9 cellular contexts compared by ENCODE assay signal in genomic region chr9:95189230-95190098, GRCh38.
A peak's percentile ranks its signal among the peaks of the same experiment; 100 is the strongest.
DNase-seq lines count a peak whose midpoint lies in the region; ATAC-seq and TF ChIP-seq lines count a peak whose summit lies in the region.
"Had no signal": no experiment of that assay in that cellular context is flagged by ENCODE, and none has a peak within 500 bp of the region (broad histone marks: within the 10 kb centered on the region; RNA-seq: fewer than 3 reads in every experiment).

No MANE protein-coding gene starts in this region.

- H3K4me3 ChIP-seq in right lobe of liver = no peak overlapping the region
- peak overlapping the region in 2 of 4 donors; percentile 7 to 13 for H3K4me3 ChIP-seq in upper lobe of left lung

- TF ChIP-seq CTCF in brain (conservative IDR thresholded peaks at IDR 0.05) = no peak
- no peak for TF ChIP-seq CTCF in right lobe of liver (IDR thresholded peaks at IDR 0.05)
- no peak for TF ChIP-seq CTCF in upper lobe of left lung (IDR thresholded peaks at IDR 0.05)

- no peaks in the 10 kb centered on the region for H3K27me3 Mint-ChIP-seq in activated T-cell treated with anti-CD3 and anti-CD28 coated beads, Interleukin-2, amount 50 U/mL, for 72 hours (ENCODE audit: low read depth)
- H3K27me3 Mint-ChIP-seq in brain = no peaks in the 10 kb centered on the region

- H3K36me3 ChIP-seq in right lobe of liver (no peaks in the 10 kb centered on the region), upper lobe of left lung (no peaks in the 10 kb centered on the region)

- intact Hi-C loops in right lobe of liver (cut with DNase I) = no loop called here

- H3K27ac ChIP-seq in right lobe of liver (peak overlapping the region in 2 of 3 donors; percentile 4 to 17), upper lobe of left lung (peak overlapping the region; percentile 22 to 78 (median 61))

- TF ChIP-seq POLR2A in right lobe of liver (IDR thresholded peaks at IDR 0.05) (no peak), upper lobe of left lung (IDR thresholded peaks at IDR 0.05) (no peak)

- no peak for TF ChIP-seq EP300 in upper lobe of left lung (IDR thresholded peaks at IDR 0.05)

- peaks cover 0 to 4% (median 0%) of the 10 kb centered on the region in 4 donors for H3K4me1 ChIP-seq in right lobe of liver
- H3K4me1 ChIP-seq in upper lobe of left lung = peaks cover 13 to 27% (median 24%) of the 10 kb centered on the region in 4 donors

- H3K36me3 Mint-ChIP-seq in activated T-cell treated with anti-CD3 and anti-CD28 coated beads, Interleukin-2, amount 50 U/mL, for 72 hours (ENCODE audit: insufficient read depth in 2 of 2) = peaks cover 0 to 2% of the 10 kb centered on the region in 2 donors
- H3K36me3 Mint-ChIP-seq in brain = no peaks in the 10 kb centered on the region

- H3K27me3 ChIP-seq in right lobe of liver = no peaks in the 10 kb centered on the region
- no peaks in the 10 kb centered on the region for H3K27me3 ChIP-seq in upper lobe of left lung

- H3K4me1 Mint-ChIP-seq in activated T-cell treated with anti-CD3 and anti-CD28 coated beads, Interleukin-2, amount 50 U/mL, for 72 hours (ENCODE audit: low read depth) = peaks cover 28% of the 10 kb centered on the region
- peaks cover 28% of the 10 kb centered on the region for H3K4me1 Mint-ChIP-seq in brain

- 11% methylated on average over 7 of the region's 7 CpGs for WGBS in right lobe of liver (ENCODE audit: insufficient coverage, low coverage, low lambda C conversion rate, missing lambda C conversion rate)
- WGBS in upper lobe of left lung, 2 donors = 11 to 16% methylated on average over 7 of the region's 7 CpGs

- peak in 1 of 2 donors; percentile 7 for DNase-seq in activated T-cell treated with anti-CD3 and anti-CD28 coated beads, Interleukin-2, amount 50 U/mL, for 72 hours
- no peak for DNase-seq in activated T-cell treated with anti-CD3 and anti-CD28 coated beads, Interleukin-2, amount 50 U/mL, for 1 hour
- DNase-seq in right lobe of liver = no peak
- no peak for DNase-seq in upper lobe of left lung
- DNase-seq in cortex of kidney (lab: John Stamatoyannopoulos, UW) = no peak
- DNase-seq in Ammon's horn (ENCODE audit: low spot score) = no peak
- DNase-seq: DMS79 treated with DMSO at 0.1 percent for 48 hours had no signal

- H3K9me3 ChIP-seq in right lobe of liver (no peaks in the 10 kb centered on the region), upper lobe of left lung (no peaks in the 10 kb centered on the region)

- peak overlapping the region; percentile 40 for H3K27ac Mint-ChIP-seq in activated T-cell treated with anti-CD3 and anti-CD28 coated beads, Interleukin-2, amount 50 U/mL, for 72 hours
- peak overlapping the region; percentile 43 to 85 (median 79) for H3K27ac Mint-ChIP-seq in brain

- peaks cover 0 to 4% of the 10 kb centered on the region in 2 donors for H3K9me3 Mint-ChIP-seq in activated T-cell treated with anti-CD3 and anti-CD28 coated beads, Interleukin-2, amount 50 U/mL, for 72 hours
- H3K9me3 Mint-ChIP-seq in brain = no peaks in the 10 kb centered on the region

- peak overlapping the region; percentile 25 to 50 for H3K4me3 Mint-ChIP-seq in activated T-cell treated with anti-CD3 and anti-CD28 coated beads, Interleukin-2, amount 50 U/mL, for 72 hours
- peak overlapping the region in 4 of 5 experiments; percentile 48 to 61 (median 54) for H3K4me3 Mint-ChIP-seq in brain

- ATAC-seq in activated T-cell treated with anti-CD3 and anti-CD28 coated beads, Interleukin-2, amount 50 U/mL, for 72 hours (replicated peaks in 1 of 2) = peak; percentile 51 to 58
- ATAC-seq in right lobe of liver = peak; percentile 74 to 90 (median 82)
- ATAC-seq in upper lobe of left lung (ENCODE audit: low FRiP score in 2 of 2) = peak in 1 of 2 donors; percentile 49
- ATAC-seq in HG02623 (IDR thresholded peaks at IDR 0.05; ENCODE audit: unreplicated experiment) = no peak
